In the genomic region with DNA sequence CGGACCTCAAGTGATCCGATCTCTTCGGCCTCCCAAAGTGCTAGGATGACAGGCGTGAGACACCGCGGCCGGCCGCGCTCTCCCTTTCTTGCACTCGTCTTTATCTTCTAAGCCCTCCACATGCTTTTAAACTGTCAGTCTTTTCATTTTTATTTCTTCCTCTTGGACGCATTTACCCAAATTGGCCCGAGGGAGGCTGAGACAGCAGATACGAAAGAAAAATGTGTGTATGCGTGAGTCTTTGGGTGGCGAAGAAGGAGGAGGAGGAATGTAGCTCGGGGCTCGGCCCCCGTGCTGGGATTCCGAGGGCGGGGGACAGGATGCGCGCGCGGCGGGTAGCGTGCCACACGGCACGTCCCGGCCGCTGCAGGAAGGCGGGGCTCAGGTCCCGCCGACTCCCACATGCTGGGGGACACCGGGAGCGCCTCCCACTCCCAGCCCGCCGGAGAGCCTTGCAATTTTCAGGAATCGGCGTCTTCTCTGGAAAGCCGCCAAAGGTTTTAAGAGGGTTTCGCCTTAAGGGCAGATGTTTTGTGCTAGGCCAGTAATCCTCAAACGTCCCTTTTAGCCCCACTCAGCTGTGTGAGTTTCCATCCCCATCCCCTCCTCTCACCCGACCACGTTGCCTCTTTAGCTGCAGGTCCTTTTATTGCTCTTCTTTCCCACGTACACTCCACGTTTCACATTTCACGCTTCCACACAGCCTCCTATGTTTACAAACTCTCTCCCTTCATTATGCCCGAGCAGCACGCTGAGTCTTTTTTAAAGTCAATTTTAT, we compare ENCODE assay signal across 8 cellular contexts. TPM values are rescaled to one million over a fixed set of nuclear protein-coding genes. Genes with fewer than 3 reads are reported as not detected.
DNase-seq lines count a peak whose midpoint lies in the region; ATAC-seq and TF ChIP-seq lines count a peak whose summit lies in the region.

No MANE protein-coding gene starts in this region.

- no peak overlapping the region for H2BK120ac ChIP-seq in neuronal stem cell (ENCODE audit: low read depth, low read length)

- peak overlapping the region; percentile 78 for H3K18ac ChIP-seq in neuronal stem cell (ENCODE audit: low read length)

- ATAC-seq in GM21447 (IDR thresholded peaks at IDR 0.05; ENCODE audit: unreplicated experiment), result peak; percentile 82
- peak; percentile 93 for ATAC-seq in RWPE2 (ENCODE audit: low read depth)

- no peak overlapping the region for H2BK15ac ChIP-seq in neuronal stem cell (ENCODE audit: low read length)

- peaks cover 1% of the 10 kb centered on the region for H3K79me1 ChIP-seq in neuronal stem cell (ENCODE audit: low read depth, low read length)

- no peak overlapping the region for H3K4ac ChIP-seq in neuronal stem cell (ENCODE audit: low read length)

- H2AFZ ChIP-seq in neuronal stem cell (ENCODE audit: low read length), result peak overlapping the region; percentile 94

- no peaks in the 10 kb centered on the region for H3K27me3 ChIP-seq in RWPE2 (ENCODE audit: insufficient read depth, poor library complexity, severe bottlenecking)
- H3K27me3 ChIP-seq in neuronal stem cell (ENCODE audit: control insufficient read depth in 3 of 3, insufficient read depth in 3 of 3, low read depth in 1 of 3, low read length in 3 of 3), result no peaks in the 10 kb centered on the region

- no peak overlapping the region for H2AK5ac ChIP-seq in neuronal stem cell (ENCODE audit: low read depth, low read length)

- H3K9ac ChIP-seq in neuronal stem cell (ENCODE audit: low read depth, low read length, poor library complexity), result peak overlapping the region; percentile 60

- H3K36me3 ChIP-seq in RWPE2 (ENCODE audit: low read depth), result no peaks in the 10 kb centered on the region
- H3K36me3 ChIP-seq in neuronal stem cell (replicated peaks in 1 of 2; ENCODE audit: control insufficient read depth in 2 of 2, insufficient read depth in 2 of 2, low read length in 2 of 2), result no peaks in the 10 kb centered on the region

- TF ChIP-seq CTCF in RWPE2 (IDR thresholded peaks at IDR 0.05; ENCODE audit: poor library complexity, severe bottlenecking) (no peak), foreskin fibroblast (IDR thresholded peaks at IDR 0.05; ENCODE audit: low read depth, low read length) (peak; percentile 5)

- H3K27ac ChIP-seq in RWPE2 (ENCODE audit: poor library complexity, severe bottlenecking), result peak overlapping the region; percentile 53
- peak overlapping the region; percentile 95 for H3K27ac ChIP-seq in neuronal stem cell (replicated peaks; ENCODE audit: low read length)

- no peak overlapping the region for H4K8ac ChIP-seq in neuronal stem cell (ENCODE audit: low read depth, low read length)

- H2BK5ac ChIP-seq in neuronal stem cell (ENCODE audit: low read length), result peak overlapping the region; percentile 6

- DNase-seq in DMS153 (lab: John Stamatoyannopoulos, UW), result peak; percentile 93
- peak; percentile 72 for DNase-seq in HuH-7 (ENCODE audit: low spot score)
- peak; percentile 66 for DNase-seq in RWPE2 (ENCODE audit: low spot score)
- DNase-seq in activated gamma-delta T cell treated with Interleukin-2 at 50 U/mL for 16 hours, result peak; percentile 77
- peak; percentile 98 to 99 for DNase-seq in foreskin fibroblast
- DNase-seq in neuronal stem cell (ENCODE audit: low spot score), result peak; percentile 90
- peak; percentile 88 for DNase-seq in stromal cell of bone marrow (ENCODE audit: low read depth)

- H3K23ac ChIP-seq in neuronal stem cell (ENCODE audit: low read depth, low read length, poor library complexity), result no peak overlapping the region

- H3K4me2 ChIP-seq in neuronal stem cell (ENCODE audit: insufficient read depth, low read length, poor library complexity, severe bottlenecking), result peak overlapping the region; percentile 52

- no peak overlapping the region for H2BK12ac ChIP-seq in neuronal stem cell (ENCODE audit: low read length)

- H3K4me3 ChIP-seq in RWPE2 (ENCODE audit: severe bottlenecking) (peak overlapping the region; percentile 33), foreskin fibroblast (ENCODE audit: low read depth in 1 of 2, low read length in 2 of 2) (peak overlapping the region; percentile 47 to 63), neuronal stem cell (ENCODE audit: low read length in 2 of 2) (peak overlapping the region; percentile 42 to 76)

- no CpG with 5 or more reads among the region's 49 CpGs for WGBS in neuronal stem cell (ENCODE audit: extremely low coverage in 2 of 2, insufficient read length in 2 of 2, insufficient replicate concordance in 1 of 2), 2 donors

- no peaks in the 10 kb centered on the region for H3K4me1 ChIP-seq in RWPE2 (ENCODE audit: insufficient read depth, poor library complexity, severe bottlenecking)
- peaks cover 2 to 4% of the 10 kb centered on the region in 2 donors for H3K4me1 ChIP-seq in neuronal stem cell (ENCODE audit: control insufficient read depth in 2 of 2, insufficient read depth in 1 of 2, low read depth in 1 of 2, low read length in 2 of 2)

- H3K9me3 ChIP-seq in RWPE2 (ENCODE audit: severe bottlenecking), result no peaks in the 10 kb centered on the region
- no peaks in the 10 kb centered on the region for H3K9me3 ChIP-seq in neuronal stem cell (replicated peaks in 1 of 2; ENCODE audit: control insufficient read depth in 2 of 2, insufficient read depth in 1 of 2, low read depth in 1 of 2, low read length in 2 of 2)

- no peak overlapping the region for H4K91ac ChIP-seq in neuronal stem cell (ENCODE audit: low read depth, low read length, poor library complexity)

- no peak overlapping the region for H3K14ac ChIP-seq in neuronal stem cell (ENCODE audit: low read length)

RNA-seq across cellular contexts. Expression of a gene that starts 34.7 kb away (rescaled TPM):
- 103 TPM for polyA plus RNA-seq in neuronal stem cell (2013, experiment 1 of 2)
- polyA plus RNA-seq in neuronal stem cell (2013, experiment 2 of 2), result 104 TPM

Comparison
In these comparisons a context has a peak if more than half of its experiments do, and no peak if none do; other contexts are left out.
1. Peak in every context shown above with its lines: DNase-seq, ATAC-seq, H3K4me3 ChIP-seq and H3K27ac ChIP-seq.